In genomic region chr5:54985301-54986268, GRCh38 we compare ENCODE assay signal across 9 cellular contexts. TPM values are rescaled to one million over a fixed set of nuclear protein-coding genes. Genes with fewer than 3 reads are reported as not detected.
A peak's percentile ranks its signal among the peaks of the same experiment; 100 is the strongest.
DNase-seq lines count a peak whose midpoint lies in the region; ATAC-seq and TF ChIP-seq lines count a peak whose summit lies in the region.
"Had no signal": no experiment of that assay in that cellular context is flagged by ENCODE, and none has a peak within 500 bp of the region (broad histone marks: within the 10 kb centered on the region; RNA-seq: fewer than 3 reads in every experiment).

TSS of gene ESM1 (minus strand) at chr5:54985593. CDS start at chr5:54985517, 76 bp downstream.

- H3K36me3 Mint-ChIP-seq in activated CD4-positive, alpha-beta T cell treated with anti-CD3 and anti-CD28 coated beads, Interleukin-2, amount 10 ng/mL, durations not matched to agents 7 days and 5 days (ENCODE audit: low read depth) = peaks cover 12% of the 10 kb centered on the region

- POLR2A ChIA-PET in activated CD4-positive, alpha-beta T cell treated with anti-CD3 and anti-CD28 coated beads, Interleukin-2, amount 10 ng/mL, durations not matched to agents 7 days and 5 days (lab: Charles Lee) = interaction anchor here (0.6 kb wide), 1 partner anchor 31 kb away, joined by 3 read pairs; no protein-coding TSS in a partner anchor

- H3K9me3 Mint-ChIP-seq in activated CD4-positive, alpha-beta T cell treated with anti-CD3 and anti-CD28 coated beads, Interleukin-2, amount 10 ng/mL, durations not matched to agents 7 days and 5 days = peaks cover 7% of the 10 kb centered on the region

- H3K27ac Mint-ChIP-seq in activated CD4-positive, alpha-beta T cell treated with anti-CD3 and anti-CD28 coated beads, Interleukin-2, amount 10 ng/mL, durations not matched to agents 7 days and 5 days = peak within 1 kb of the TSS; percentile 2

- ATAC-seq in SK-N-SH treated with all-trans-retinoic acid at 6 μM for 48 hours (peak; percentile 66), left cardiac atrium (no peak), GM21423 (IDR thresholded peaks at IDR 0.05; ENCODE audit: unreplicated experiment) (no peak), HG03025 (IDR thresholded peaks at IDR 0.05; ENCODE audit: low FRiP score, unreplicated experiment) (no peak)

- no peak for DNase-seq in activated CD4-positive, alpha-beta T cell treated with anti-CD3 and anti-CD28 coated beads, Interleukin-2, amount 10 ng/mL, durations not matched to agents 7 days and 5 days
- no peak for DNase-seq in activated CD4-positive, alpha-beta T cell treated with anti-CD3 and anti-CD28 coated beads, Interleukin-2, amount 50 U/mL, for 48 hours
- peak; percentile 1 for DNase-seq in foreskin melanocyte
- peak; percentile 70 for DNase-seq in stromal cell of bone marrow (ENCODE audit: low read depth)
- DNase-seq in left cardiac atrium = no peak
- DNase-seq: head of caudate nucleus had no signal

- H3K27me3 Mint-ChIP-seq in activated CD4-positive, alpha-beta T cell treated with anti-CD3 and anti-CD28 coated beads, Interleukin-2, amount 10 ng/mL, durations not matched to agents 7 days and 5 days = peaks cover 31% of the 10 kb centered on the region

- CTCF ChIA-PET in activated CD4-positive, alpha-beta T cell treated with anti-CD3 and anti-CD28 coated beads, Interleukin-2, amount 10 ng/mL, durations not matched to agents 7 days and 5 days (lab: Charles Lee) = interaction anchor here (0.6 to 2.5 kb wide), 6 partner anchors 10 to 145 kb away, joined by 3 to 10 read pairs (median 4); no protein-coding TSS in a partner anchor

- peak within 1 kb of the TSS; percentile 33 for H3K4me3 Mint-ChIP-seq in activated CD4-positive, alpha-beta T cell treated with anti-CD3 and anti-CD28 coated beads, Interleukin-2, amount 10 ng/mL, durations not matched to agents 7 days and 5 days

- intact Hi-C loops in left cardiac atrium (cut with DNase I) = no loop called here

- peaks cover 63% of the 10 kb centered on the region for H3K4me1 Mint-ChIP-seq in activated CD4-positive, alpha-beta T cell treated with anti-CD3 and anti-CD28 coated beads, Interleukin-2, amount 10 ng/mL, durations not matched to agents 7 days and 5 days

TF ChIP-seq in SK-N-SH treated with all-trans-retinoic acid at 6 μM for 48 hours, 23 proteins besides CTCF, POLR2A, EP300 and RAD21:
- TF ChIP-seq ZFP30 (CRISPR knock-in tag; IDR thresholded peaks at IDR 0.05) = no peak
- no peak for TF ChIP-seq ZNF8 (CRISPR knock-in tag; IDR thresholded peaks at IDR 0.05)
- TF ChIP-seq ZNF565 (CRISPR knock-in tag; conservative IDR thresholded peaks at IDR 0.05; ENCODE audit: low read depth) = no peak
- no peak for TF ChIP-seq PATZ1 (CRISPR knock-in tag; IDR thresholded peaks at IDR 0.05; ENCODE audit: borderline replicate concordance)

RNA-seq across cellular contexts. Expression of gene ESM1, which starts in this region (rescaled TPM):
- not detected for total RNA-seq in activated CD4-positive, alpha-beta T cell treated with anti-CD3 and anti-CD28 coated beads, Interleukin-2, amount 10 ng/mL, durations not matched to agents 7 days and 5 days
- under 1 TPM in 1 of 2 donors, not detected in 1; 0.18 TPM for total RNA-seq in left cardiac atrium

Comparison
In these comparisons a context has a peak if more than half of its experiments do, and no peak if none do; other contexts are left out.
1. DNase-seq: peak in foreskin melanocyte (single experiment) and stromal cell of bone marrow (single experiment); none in activated CD4-positive, alpha-beta T cell treated with anti-CD3 and anti-CD28 coated beads, Interleukin-2, amount 10 ng/mL, durations not matched to agents 7 days and 5 days (single experiment), activated CD4-positive, alpha-beta T cell treated with anti-CD3 and anti-CD28 coated beads, Interleukin-2, amount 50 U/mL, for 48 hours (0 of 2) and left cardiac atrium (single experiment).